Comparison of ENCODE assay signal across 8 cellular contexts in the genomic region with DNA sequence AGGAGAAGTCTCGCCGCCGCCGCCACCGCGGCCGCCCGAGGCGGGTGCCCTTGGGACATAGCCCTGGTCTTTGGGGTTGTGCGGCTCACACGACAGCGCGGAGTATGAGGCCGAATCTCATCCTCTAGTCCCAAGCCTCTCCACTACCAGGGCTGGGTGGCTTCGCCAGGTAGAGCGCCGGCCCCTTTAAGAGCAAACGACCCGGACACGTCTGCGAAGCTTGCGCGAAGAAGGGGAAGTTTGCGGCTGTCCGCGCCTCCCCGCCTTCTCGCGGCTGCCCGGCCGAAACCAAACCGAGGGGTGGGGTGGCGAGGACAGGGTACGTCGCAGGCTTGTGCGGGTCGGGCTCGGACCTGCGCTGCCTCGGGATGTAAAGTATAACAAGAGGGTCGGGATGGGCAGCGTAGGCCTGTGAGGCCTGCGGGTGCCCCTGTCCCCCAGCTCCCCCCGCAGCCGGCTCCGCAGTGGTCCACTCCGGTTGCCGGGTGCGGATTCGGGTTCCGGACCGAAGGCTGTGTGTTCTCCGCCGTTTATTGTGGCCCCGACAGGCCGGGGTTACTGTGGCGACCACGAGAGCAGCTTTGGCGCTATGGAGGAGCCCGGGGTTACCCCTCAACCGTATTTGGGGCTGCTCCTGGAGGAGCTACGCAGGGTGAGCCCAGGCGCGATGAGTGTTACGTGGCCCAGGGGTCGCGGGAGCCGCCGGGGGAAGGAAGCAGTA. TPM values are rescaled to one million over a fixed set of nuclear protein-coding genes. Genes with fewer than 3 reads are reported as not detected.
DNase-seq lines count a peak whose midpoint lies in the region.

No MANE protein-coding gene starts in this region.

- H3K79me2 ChIP-seq in GM23248 (ENCODE audit: insufficient read depth) (peaks cover 51% of the 10 kb centered on the region), Karpas-422 (ENCODE audit: low read length) (peaks cover 47% of the 10 kb centered on the region)

- H4K20me1 ChIP-seq in GM23248 (ENCODE audit: insufficient read depth) = no peaks in the 10 kb centered on the region
- no peaks in the 10 kb centered on the region for H4K20me1 ChIP-seq in Karpas-422 (ENCODE audit: insufficient read depth, low read depth, low read length)

- peak overlapping the region; percentile 82 for H3K4me3 ChIP-seq in GM23248
- H3K4me3 ChIP-seq in Karpas-422 (ENCODE audit: low read length) = peak overlapping the region; percentile 89
- H3K4me3 ChIP-seq in neuronal stem cell (ENCODE audit: low read length in 2 of 2) = peak overlapping the region; percentile 65 to 90

- peak overlapping the region; percentile 77 for H2BK5ac ChIP-seq in neuronal stem cell (ENCODE audit: low read length)

- H3K79me1 ChIP-seq in neuronal stem cell (ENCODE audit: low read depth, low read length) = peaks cover 4% of the 10 kb centered on the region

- peaks cover 12% of the 10 kb centered on the region for H3F3A ChIP-seq in GM23248 (ENCODE audit: insufficient read depth)

- H3K27me3 ChIP-seq in GM23248 (replicated peaks; ENCODE audit: insufficient read depth) (no peaks in the 10 kb centered on the region), Karpas-422 (ENCODE audit: low read length) (no peaks in the 10 kb centered on the region), neuronal stem cell (ENCODE audit: control insufficient read depth in 3 of 3, insufficient read depth in 3 of 3, low read depth in 1 of 3, low read length in 3 of 3) (no peaks in the 10 kb centered on the region)

- H3K27ac ChIP-seq in GM23248 (peak overlapping the region; percentile 95), Karpas-422 (ENCODE audit: low read length) (peak overlapping the region; percentile 73), neuronal stem cell (replicated peaks; ENCODE audit: low read length) (peak overlapping the region; percentile 94), substantia nigra (ENCODE audit: low read depth, low read length, poor library complexity, severe bottlenecking) (peak overlapping the region; percentile 93)

- WGBS in GM23248 (ENCODE audit: low coverage in 1 of 2, low lambda C conversion rate in 2 of 2, missing lambda C conversion rate in 2 of 2), 2 experiments = 0 to 1% methylated on average over 64 to 69 of the region's 69 CpGs
- WGBS in neuronal stem cell (ENCODE audit: extremely low coverage in 2 of 2, insufficient read length in 2 of 2, insufficient replicate concordance in 1 of 2), 2 donors = no CpG with 5 or more reads among the region's 69 CpGs

- H2BK12ac ChIP-seq in neuronal stem cell (ENCODE audit: low read length) = peak overlapping the region; percentile 58

- H3K36me3 ChIP-seq in ES-I3 (ENCODE audit: insufficient read depth, low read length) (no peaks in the 10 kb centered on the region), GM23248 (ENCODE audit: low read depth) (no peaks in the 10 kb centered on the region), Karpas-422 (ENCODE audit: insufficient read depth, low read length) (peaks cover 7% of the 10 kb centered on the region; the same call in 1 of the 2 replicates), neuronal stem cell (replicated peaks in 1 of 2; ENCODE audit: control insufficient read depth in 2 of 2, insufficient read depth in 2 of 2, low read length in 2 of 2) (no peaks in the 10 kb centered on the region)

- H2AFZ ChIP-seq in GM23248 = peak overlapping the region; percentile 91
- peak overlapping the region; percentile 85 for H2AFZ ChIP-seq in Karpas-422 (ENCODE audit: low read length)
- H2AFZ ChIP-seq in neuronal stem cell (ENCODE audit: low read length) = peak overlapping the region; percentile 99

- H3K9me2 ChIP-seq in GM23248 (ENCODE audit: insufficient read depth) = no peaks in the 10 kb centered on the region
- no peaks in the 10 kb centered on the region for H3K9me2 ChIP-seq in Karpas-422 (replicated peaks; ENCODE audit: insufficient read depth, low read length)

- H3K9me3 ChIP-seq in ES-I3 (ENCODE audit: control insufficient read depth, insufficient read depth, low read length) = peaks cover 4% of the 10 kb centered on the region; the same call in 1 of the 2 replicates
- no peaks in the 10 kb centered on the region for H3K9me3 ChIP-seq in GM23248 (ENCODE audit: low read depth)
- H3K9me3 ChIP-seq in Karpas-422 (ENCODE audit: low read length) = peaks cover 11% of the 10 kb centered on the region
- H3K9me3 ChIP-seq in neuronal stem cell (replicated peaks in 1 of 2; ENCODE audit: control insufficient read depth in 2 of 2, insufficient read depth in 1 of 2, low read depth in 1 of 2, low read length in 2 of 2) = peaks cover 2 to 8% of the 10 kb centered on the region in 2 donors

- peak overlapping the region; percentile 56 for H2AK5ac ChIP-seq in neuronal stem cell (ENCODE audit: low read depth, low read length)

- peak overlapping the region; percentile 62 for H2BK15ac ChIP-seq in neuronal stem cell (ENCODE audit: low read length)

- H3K14ac ChIP-seq in neuronal stem cell (ENCODE audit: low read length) = peak overlapping the region; percentile 71

- peak overlapping the region; percentile 98 for H3K18ac ChIP-seq in neuronal stem cell (ENCODE audit: low read length)

- in situ Hi-C loops in GM23248 (cut with MboI) = no loop called here

- H3K4me2 ChIP-seq in GM23248 (ENCODE audit: unreplicated experiment) (peak overlapping the region; percentile 92), Karpas-422 (ENCODE audit: low read depth, low read length, poor library complexity, severe bottlenecking) (peak overlapping the region; percentile 76), neuronal stem cell (ENCODE audit: insufficient read depth, low read length, poor library complexity, severe bottlenecking) (peak overlapping the region; percentile 89)

- no peak overlapping the region for H3K4ac ChIP-seq in neuronal stem cell (ENCODE audit: low read length)

- peak overlapping the region; percentile 96 for H3K23ac ChIP-seq in neuronal stem cell (ENCODE audit: low read depth, low read length, poor library complexity)

- H3K9ac ChIP-seq in ES-I3 (ENCODE audit: low read depth, low read length) (peak overlapping the region; percentile 91), GM23248 (peak overlapping the region; percentile 96), Karpas-422 (ENCODE audit: low read length) (peak overlapping the region; percentile 89), neuronal stem cell (ENCODE audit: low read depth, low read length, poor library complexity) (peak overlapping the region; percentile 92)

- H3K4me1 ChIP-seq in ES-I3 (ENCODE audit: insufficient read depth, low read length) = no peaks in the 10 kb centered on the region
- H3K4me1 ChIP-seq in GM23248 (ENCODE audit: insufficient read depth) = peaks cover 26% of the 10 kb centered on the region
- H3K4me1 ChIP-seq in Karpas-422 (ENCODE audit: low read length) = peaks cover 30% of the 10 kb centered on the region
- H3K4me1 ChIP-seq in neuronal stem cell (ENCODE audit: control insufficient read depth in 2 of 2, insufficient read depth in 1 of 2, low read depth in 1 of 2, low read length in 2 of 2) = peaks cover 3 to 14% of the 10 kb centered on the region in 2 donors

- H4K8ac ChIP-seq in neuronal stem cell (ENCODE audit: low read depth, low read length) = peak overlapping the region; percentile 65

- no peak overlapping the region for H4K91ac ChIP-seq in neuronal stem cell (ENCODE audit: low read depth, low read length, poor library complexity)

- DNase-seq in GM23248 (peak; percentile 91), Karpas-422 (peak; percentile 96), SIG-M5 (lab: John Stamatoyannopoulos, UW) (peak; percentile 10), foreskin melanocyte (peak; percentile 80), neuronal stem cell (ENCODE audit: low spot score) (peak; percentile 73), substantia nigra (lab: John Stamatoyannopoulos, UW) (peak; percentile 21 to 89 (median 75))
- peak; percentile 63 for DNase-seq in activated gamma-delta T cell treated with anti-CD3 and anti-CD28 coated beads, Interleukin-2, amount 50 U/mL, for 16 hours (ENCODE audit: low read depth)

- peak overlapping the region; percentile 61 for H2BK120ac ChIP-seq in neuronal stem cell (ENCODE audit: low read depth, low read length)

RNA-seq across cellular contexts. Expression of a gene that starts 33.3 kb away (rescaled TPM):
- total RNA-seq in GM23248 (2014; rRNA removed; shearing (Covaris generic)) = 12.3 and 16.2 TPM in 2 replicates
- polyA plus RNA-seq in GM23248 (2016; fragmentation: Nextera tagmentation; extraction: Ambion mirVana) = 21.4 and 21.5 TPM in 2 replicates
- total RNA-seq in Karpas-422 (2014; rRNA removed; shearing (Covaris generic); ENCODE audit: low replicate concordance) = 36.2 and 65.7 TPM in 2 replicates
- polyA plus RNA-seq in neuronal stem cell (2013, experiment 1 of 2) = 11.5 TPM
- polyA plus RNA-seq in neuronal stem cell (2013, experiment 2 of 2) = 12.2 TPM

Comparison
In these comparisons a context has a peak if more than half of its experiments do, and no peak if none do; other contexts are left out.
1. Peak in every context shown above with its lines: DNase-seq, H3K4me3 ChIP-seq and H3K27ac ChIP-seq.
2. DNase-seq: peak in every context shown above with its lines; median percentile 96 in Karpas-422; 91 in GM23248; 80 in foreskin melanocyte; 75 in substantia nigra; 73 in neuronal stem cell; 63 in activated gamma-delta T cell treated with anti-CD3 and anti-CD28 coated beads, Interleukin-2, amount 50 U/mL, for 16 hours; 10 in SIG-M5.